14 cellular contexts compared by ENCODE assay signal in genomic region chr9:124293712-124294504, GRCh38. TPM values are rescaled to one million over a fixed set of nuclear protein-coding genes. Genes with fewer than 3 reads are reported as not detected.
DNase-seq lines count a peak whose midpoint lies in the region; ATAC-seq and TF ChIP-seq lines count a peak whose summit lies in the region.
"Had no signal": no experiment of that assay in that cellular context is flagged by ENCODE, and none has a peak within 500 bp of the region (broad histone marks: within the 10 kb centered on the region; RNA-seq: fewer than 3 reads in every experiment).

No MANE protein-coding gene starts in this region.

- peak overlapping the region; percentile 77 to 89 for H3K4ac ChIP-seq in mesenchymal stem cell (ENCODE audit: low read depth in 1 of 2, low read length in 2 of 2)

- H4K91ac ChIP-seq in mesenchymal stem cell (ENCODE audit: low read length), result peak overlapping the region; percentile 81

- TF ChIP-seq CTCF in LNCaP clone FGC (IDR thresholded peaks at IDR 0.05; ENCODE audit: control insufficient read depth, extremely low read depth, insufficient read depth) (0 out of 2 replicates have a peak, but pooled peaks have one; percentile 15), astrocyte of the spinal cord (IDR thresholded peaks at IDR 0.05; ENCODE audit: low read depth, low read length) (peak; percentile 15), ascending aorta (IDR thresholded peaks at IDR 0.05) (peak in 1 of 3 experiments; percentile 21)

- H3K27ac ChIP-seq in BLaER1, result peak overlapping the region; percentile 28; the same call in 1 of the 2 replicates
- H3K27ac ChIP-seq in mesenchymal stem cell (ENCODE audit: low read length, poor library complexity, severe bottlenecking), result peak overlapping the region; percentile 42
- H3K27ac ChIP-seq in ascending aorta, result no peak overlapping the region

- H3K4me1 ChIP-seq in BLaER1 (peaks cover 100% of the 10 kb centered on the region), mesenchymal stem cell (ENCODE audit: control insufficient read depth, insufficient read depth, low read depth, low read length) (peaks cover 88% of the 10 kb centered on the region), ascending aorta (peaks cover 20 to 45% of the 10 kb centered on the region in 2 donors)

- no peaks in the 10 kb centered on the region for H3K79me1 ChIP-seq in mesenchymal stem cell (replicated peaks; ENCODE audit: low read length, poor library complexity, severe bottlenecking)

- no peak overlapping the region for H2BK15ac ChIP-seq in mesenchymal stem cell (ENCODE audit: low read depth, poor library complexity, severe bottlenecking)

- 69% methylated on average over 17 of the region's 17 CpGs for WGBS in mesenchymal stem cell

- H2BK5ac ChIP-seq in mesenchymal stem cell (ENCODE audit: low read depth, low read length, poor library complexity, severe bottlenecking), result no peak overlapping the region

- H3K4me3 ChIP-seq in BLaER1 (no peak overlapping the region), LNCaP clone FGC (ENCODE audit: low read depth, low read length) (no peak overlapping the region), astrocyte of the spinal cord (ENCODE audit: low read depth, low read length) (no peak overlapping the region), mesenchymal stem cell (ENCODE audit: insufficient read depth in 1 of 2, low read depth in 1 of 2, low read length in 2 of 2) (no peak overlapping the region), ascending aorta (no peak overlapping the region)

- H3K36me3 ChIP-seq in BLaER1 (peaks cover 6% of the 10 kb centered on the region; the same call in 1 of the 2 replicates), mesenchymal stem cell (ENCODE audit: control insufficient read depth in 1 of 2, insufficient read depth in 2 of 2, low read depth in 1 of 2, low read length in 2 of 2) (peaks cover 61 to 66% of the 10 kb centered on the region in 2 experiments), ascending aorta (no peaks in the 10 kb centered on the region)

- no peak for DNase-seq in LNCaP clone FGC (ENCODE audit: low read depth)
- no peak for DNase-seq in astrocyte of the spinal cord (ENCODE audit: low read depth, low spot score)
- DNase-seq in mesenchymal stem cell, result peak; percentile 55
- no peak for DNase-seq in erythroblast (lab: John Stamatoyannopoulos, UW)
- DNase-seq in ascending aorta (ENCODE audit: low spot score in 2 of 2), result no peak
- DNase-seq: activated CD4-positive, alpha-beta T cell treated with anti-CD3 and anti-CD28 coated beads, Interleukin-2, amount 50 U/mL, for 1 hour; amniotic stem cell; CD4-positive, CD25-positive, alpha-beta regulatory T cell; NCI-H2171 treated with DMSO at 0.1 percent for 48 hours; posterior cingulate gyrus; stimulated activated CD4-positive, alpha-beta T cell treated with anti-CD3 and anti-CD28 coated beads, Interleukin-4, amount 100 ng/mL, for 4 hours had no signal

- TF ChIP-seq POLR2A in erythroblast (IDR thresholded peaks at IDR 0.05; ENCODE audit: low read length), result no peak

- H3K27me3 ChIP-seq in BLaER1 (no peaks in the 10 kb centered on the region), mesenchymal stem cell (ENCODE audit: control insufficient read depth in 1 of 2, insufficient read depth in 1 of 2, low read length in 2 of 2) (no peaks in the 10 kb centered on the region), ascending aorta (no peaks in the 10 kb centered on the region)

- peak overlapping the region; percentile 82 to 95 for H2BK12ac ChIP-seq in mesenchymal stem cell (ENCODE audit: low read length in 2 of 2)

- H3K9me3 ChIP-seq in BLaER1 (no peaks in the 10 kb centered on the region), mesenchymal stem cell (ENCODE audit: control insufficient read depth, low read length) (no peaks in the 10 kb centered on the region), ascending aorta (no peaks in the 10 kb centered on the region)

- no peak overlapping the region for H2AFZ ChIP-seq in mesenchymal stem cell (ENCODE audit: low read depth, low read length)

- peak overlapping the region; percentile 76 for H4K8ac ChIP-seq in mesenchymal stem cell (ENCODE audit: low read length)

- peak overlapping the region in 1 of 2 experiments; percentile 23 for H3K23ac ChIP-seq in mesenchymal stem cell (ENCODE audit: low read length in 2 of 2)

- peak overlapping the region in 1 of 2 experiments; percentile 80 for H3K14ac ChIP-seq in mesenchymal stem cell (ENCODE audit: low read length in 2 of 2)

- in situ Hi-C loops in astrocyte of the spinal cord (cut with HindIII; ENCODE audit: low sequenced_read_pairs), result no loop called here

- intact Hi-C loops in ascending aorta (cut with DNase I), result loop anchor here (1.0 kb wide), 1 partner anchor 167 kb away; no protein-coding TSS in a partner anchor

- H3K18ac ChIP-seq in mesenchymal stem cell (ENCODE audit: low read depth in 1 of 2, low read length in 2 of 2), result peak overlapping the region; percentile 65 to 93

- H3K9ac ChIP-seq in BLaER1 (no peak overlapping the region), mesenchymal stem cell (ENCODE audit: low read length) (peak overlapping the region; percentile 26)

- ATAC-seq in HG03378 (IDR thresholded peaks at IDR 0.05; ENCODE audit: unreplicated experiment) (no peak), GM21825 (IDR thresholded peaks at IDR 0.05; ENCODE audit: unreplicated experiment) (no peak)

- H2BK120ac ChIP-seq in mesenchymal stem cell (ENCODE audit: low read depth, low read length), result peak overlapping the region; percentile 62

- peaks cover 99% of the 10 kb centered on the region for H4K20me1 ChIP-seq in BLaER1

- H2AK5ac ChIP-seq in mesenchymal stem cell (ENCODE audit: low read length, severe bottlenecking), result peak overlapping the region; percentile 66

- peak overlapping the region; percentile 98 for H3K4me2 ChIP-seq in BLaER1
- no peak overlapping the region for H3K4me2 ChIP-seq in mesenchymal stem cell (ENCODE audit: low read length, poor library complexity, severe bottlenecking)

RNA-seq across cellular contexts. Expression of gene NEK6, which starts 36.2 kb away (rescaled TPM):
- polyA plus RNA-seq in mesenchymal stem cell (2013, experiment 1 of 2), result 99.8 TPM
- 97.5 TPM for polyA plus RNA-seq in mesenchymal stem cell (2013, experiment 2 of 2)
- 6.7 TPM for total RNA-seq in ascending aorta

Comparison
In these comparisons a context has a peak if more than half of its experiments do, and no peak if none do; other contexts are left out.
1. H3K27ac ChIP-seq: peak in BLaER1 (single experiment) and mesenchymal stem cell (single experiment); none in ascending aorta (0 of 2).